Comparison of ENCODE assay signal across 8 cellular contexts in genomic region chr1:18256318-18257235, GRCh38.
DNase-seq lines count a peak whose midpoint lies in the region; TF ChIP-seq lines count a peak whose summit lies in the region.

No MANE protein-coding gene starts in this region.

- peaks cover 0 to 3% (median 2%) of the 10 kb centered on the region in 8 donors for H3K9me3 ChIP-seq in spleen

- no peak overlapping the region for H3K4me3 ChIP-seq in spleen

- no peak overlapping the region for H3K27ac Mint-ChIP-seq in activated CD4-positive, alpha-beta memory T cell treated with anti-CD3 and anti-CD28 coated beads for 36 hours

- no peak overlapping the region for H3K27ac ChIP-seq in spleen

- no peaks in the 10 kb centered on the region for H3K4me1 ChIP-seq in spleen

- DNase-seq in EH (ENCODE audit: low read depth) (peak; percentile 7), Kasumi-1 (lab: John Stamatoyannopoulos, UW) (peak; percentile 13), kidney tubule cell (ENCODE audit: low spot score) (peak; percentile 41), SIG-M5 treated with dmso at 0.1 percent for 504 hours (lab: John Stamatoyannopoulos, UW; ENCODE audit: unreplicated experiment) (no peak), spleen (no peak), DMS79 treated with DMSO at 0.1 percent for 48 hours (lab: John Stamatoyannopoulos, UW) (no peak)
- DNase-seq in activated CD4-positive, alpha-beta memory T cell treated with anti-CD3 and anti-CD28 coated beads for 36 hours = peak; percentile 38
- DNase-seq in stimulated activated naive CD4-positive, alpha-beta T cell treated with Interleukin-2 at 50 U/mL for 16 hours (lab: John Stamatoyannopoulos, UW) = no peak

- intact Hi-C loops in activated CD4-positive, alpha-beta memory T cell treated with anti-CD3 and anti-CD28 coated beads for 36 hours (cut with micrococcal nuclease) = no loop called here
- intact Hi-C loops in spleen (cut with DNase I; ENCODE audit: low total_unique reads) = no loop called here

- H3K27me3 Mint-ChIP-seq in activated CD4-positive, alpha-beta memory T cell treated with anti-CD3 and anti-CD28 coated beads for 36 hours = peaks cover 18% of the 10 kb centered on the region

- no peaks in the 10 kb centered on the region for H3K4me1 Mint-ChIP-seq in activated CD4-positive, alpha-beta memory T cell treated with anti-CD3 and anti-CD28 coated beads for 36 hours (ENCODE audit: low read depth)

- H3K9me3 Mint-ChIP-seq in activated CD4-positive, alpha-beta memory T cell treated with anti-CD3 and anti-CD28 coated beads for 36 hours = peaks cover 1% of the 10 kb centered on the region

- H3K36me3 Mint-ChIP-seq in activated CD4-positive, alpha-beta memory T cell treated with anti-CD3 and anti-CD28 coated beads for 36 hours = no peaks in the 10 kb centered on the region

- no peak for TF ChIP-seq CTCF in spleen (IDR thresholded peaks at IDR 0.05 in 8 of 11, conservative IDR thresholded peaks at IDR 0.05 in 3 of 11)

- CTCF ChIA-PET in activated CD4-positive, alpha-beta memory T cell treated with anti-CD3 and anti-CD28 coated beads for 36 hours (lab: Charles Lee) = no interaction called here

- POLR2A ChIA-PET in activated CD4-positive, alpha-beta memory T cell treated with anti-CD3 and anti-CD28 coated beads for 36 hours (lab: Charles Lee) = no interaction called here

- no peak overlapping the region for H3K4me3 Mint-ChIP-seq in activated CD4-positive, alpha-beta memory T cell treated with anti-CD3 and anti-CD28 coated beads for 36 hours

- no peak for TF ChIP-seq POLR2A in spleen (IDR thresholded peaks at IDR 0.05)

- 35 to 43% (median 37%) methylated on average over 15 to 17 of the region's 17 CpGs for WGBS in spleen, 5 donors

- peaks cover 0 to 38% (median 0%) of the 10 kb centered on the region in 7 donors for H3K27me3 ChIP-seq in spleen (replicated peaks in 1 of 7)

- no peaks in the 10 kb centered on the region for H3K36me3 ChIP-seq in spleen

Comparison
In these comparisons a context has a peak if more than half of its experiments do, and no peak if none do; other contexts are left out.
1. DNase-seq: peak in EH (single experiment), Kasumi-1 (2 of 2), activated CD4-positive, alpha-beta memory T cell treated with anti-CD3 and anti-CD28 coated beads for 36 hours (single experiment) and kidney tubule cell (single experiment); none in stimulated activated naive CD4-positive, alpha-beta T cell treated with Interleukin-2 at 50 U/mL for 16 hours (single experiment), SIG-M5 treated with dmso at 0.1 percent for 504 hours (single experiment), spleen (single experiment) and DMS79 treated with DMSO at 0.1 percent for 48 hours (single experiment).